8 cellular contexts compared by ENCODE assay signal in genomic region chr7:114922652-114923402, GRCh38. TPM values are rescaled to one million over a fixed set of nuclear protein-coding genes. Genes with fewer than 3 reads are reported as not detected.
DNase-seq lines count a peak whose midpoint lies in the region; ATAC-seq and TF ChIP-seq lines count a peak whose summit lies in the region.

No MANE protein-coding gene starts in this region.

- no peaks in the 10 kb centered on the region for H3K9me3 ChIP-seq in SJSA1 (replicated peaks)
- H3K9me3 ChIP-seq in adrenal gland (replicated peaks in 1 of 3): no peaks in the 10 kb centered on the region
- no peaks in the 10 kb centered on the region for H3K9me3 ChIP-seq in iPS DF 6.9 (ENCODE audit: control insufficient read depth, insufficient read depth, low read length)

- peak overlapping the region; percentile 69 for H3K4me3 ChIP-seq in SJSA1
- H3K4me3 ChIP-seq in adrenal gland: peak overlapping the region; percentile 12 to 83 (median 66)
- peak overlapping the region; percentile 77 for H3K4me3 ChIP-seq in iPS DF 6.9 (ENCODE audit: low read length)
- peak overlapping the region; percentile 54 to 96 (median 78) for H3K4me3 ChIP-seq in skin epidermis

- H3K27ac ChIP-seq in SJSA1 (peak overlapping the region; percentile 95), adrenal gland (peak overlapping the region in 4 of 5 donors; percentile 53 to 90 (median 86)), iPS DF 6.9 (ENCODE audit: low read length) (no peak overlapping the region), skin epidermis (peak overlapping the region; percentile 57 to 99 (median 92))

- no peak for TF ChIP-seq CTCF in AG09319 (IDR thresholded peaks at IDR 0.05; ENCODE audit: low read depth, low read length)
- no peak for TF ChIP-seq CTCF in adrenal gland (IDR thresholded peaks at IDR 0.05)

- H3K4me1 ChIP-seq in SJSA1 (replicated peaks): peaks cover 14% of the 10 kb centered on the region
- peaks cover 0 to 26% of the 10 kb centered on the region in 2 donors for H3K4me1 ChIP-seq in adrenal gland (replicated peaks in 1 of 2)
- no peaks in the 10 kb centered on the region for H3K4me1 ChIP-seq in iPS DF 6.9 (ENCODE audit: control insufficient read depth, insufficient read depth, low read length)

- intact Hi-C loops in adrenal gland (cut with DNase I): loop anchor here in 1 of 2 donors (10.0 kb wide), 1 partner anchor 52 kb away; no protein-coding TSS in a partner anchor

- WGBS in adrenal gland, 4 donors: 0 to 1% (median 0%) methylated on average over 40 to 51 of the region's 51 CpGs
- WGBS in iPS DF 6.9 (ENCODE audit: insufficient coverage, insufficient read length): no CpG with 5 or more reads among the region's 51 CpGs

- H3K27me3 ChIP-seq in SJSA1 (replicated peaks) (no peaks in the 10 kb centered on the region), adrenal gland (no peaks in the 10 kb centered on the region), iPS DF 6.9 (ENCODE audit: control insufficient read depth, insufficient read depth, low read length) (no peaks in the 10 kb centered on the region)

- DNase-seq in AG09319 (ENCODE audit: extremely low read depth, low read depth): peak; percentile 48
- peak; percentile 56 to 83 for DNase-seq in SJSA1 (ENCODE audit: low read depth in 1 of 2, low spot score in 2 of 2)
- peak; percentile 40 to 73 (median 50) for DNase-seq in adrenal gland
- DNase-seq in iPS DF 6.9 (ENCODE audit: low read depth, low spot score): no peak
- no peak for DNase-seq in NCI-H187 (lab: John Stamatoyannopoulos, UW)

- ATAC-seq in HG03196 (IDR thresholded peaks at IDR 0.05; ENCODE audit: unreplicated experiment): peak; percentile 33

- peak; percentile 62 for TF ChIP-seq POLR2A in GM19193 (IDR thresholded peaks at IDR 0.05; ENCODE audit: extremely low read depth, insufficient read depth, insufficient read length)
- TF ChIP-seq POLR2A in adrenal gland (IDR thresholded peaks at IDR 0.05): peak in 1 of 2 donors; percentile 42

- peaks cover 29% of the 10 kb centered on the region for H3K36me3 ChIP-seq in SJSA1
- no peaks in the 10 kb centered on the region for H3K36me3 ChIP-seq in adrenal gland (replicated peaks in 1 of 2)
- no peaks in the 10 kb centered on the region for H3K36me3 ChIP-seq in iPS DF 6.9 (ENCODE audit: control insufficient read depth, insufficient read depth, low read length)

RNA-seq across cellular contexts. Expression of gene MDFIC, which starts 0.9 kb away (rescaled TPM):
- 43.5 and 65.0 TPM in 2 replicates for total RNA-seq in SJSA1 (2014; rRNA removed; shearing (Covaris generic))
- 100 to 1,000 TPM in 2 of 8 donors, 10 to 100 TPM in 6; 46.7 to 172 (median 54.8) TPM for total RNA-seq in adrenal gland
- 10 to 100 TPM; 11.4 to 57.4 (median 14.6) TPM for polyA plus RNA-seq in adrenal gland

Comparison
In these comparisons a context has a peak if more than half of its experiments do, and no peak if none do; other contexts are left out.
1. DNase-seq: peak in AG09319 (single experiment), SJSA1 (2 of 2) and adrenal gland (7 of 7); none in iPS DF 6.9 (single experiment) and NCI-H187 (0 of 2).
2. Peak in every context shown above with its lines, with median percentiles within 50 percentile points of each other: H3K4me3 ChIP-seq.